21 cellular contexts compared by ENCODE assay signal in genomic region chr2:180449171-180449570, GRCh38.
"Had no signal": no experiment of that assay in that cellular context is flagged by ENCODE, and none has a peak within 500 bp of the region (broad histone marks: within the 10 kb centered on the region; RNA-seq: fewer than 3 reads in every experiment).

No MANE protein-coding gene starts in this region.

- H3K9me3 Mint-ChIP-seq: activated CD4-positive, alpha-beta memory T cell treated with anti-CD3 and anti-CD28 coated beads, Interleukin-2, amount 10 ng/mL, durations not matched to agents 7 days and 5 days; activated naive CD8-positive, alpha-beta T cell treated with anti-CD3 and anti-CD28 coated beads, Interleukin-2, amount 50 U/mL, for 24 hours; activated T-cell treated with anti-CD3 and anti-CD28 coated beads, Interleukin-2, amount 50 U/mL, for 72 hours; mesothelial cell of epicardium; stimulated activated naive CD8-positive, alpha-beta T cell treated with anti-CD3 and anti-CD28 coated beads, Interleukin-15, Interleukin-2, amounts not matched to agents 100 ng/mL and 50 ng/mL, for 24 hours had no signal

- H3K27me3 Mint-ChIP-seq: activated B cell treated with CpG ODN at 0.5 μM for 24 hours; activated CD4-positive, alpha-beta memory T cell treated with anti-CD3 and anti-CD28 coated beads, Interleukin-2, amount 10 ng/mL, durations not matched to agents 7 days and 5 days; activated CD4-positive, alpha-beta T cell treated with anti-CD3 and anti-CD28 coated beads for 36 hours; activated naive CD8-positive, alpha-beta T cell treated with anti-CD3 and anti-CD28 coated beads, Interleukin-2, amount 50 U/mL, for 24 hours; effector memory CD8-positive, alpha-beta T cell; stimulated activated naive CD8-positive, alpha-beta T cell treated with anti-CD3 and anti-CD28 coated beads, Interleukin-15, Interleukin-2, amounts not matched to agents 100 ng/mL and 50 ng/mL, for 24 hours had no signal

- ATAC-seq: activated CD4-positive, alpha-beta T cell treated with anti-CD3 and anti-CD28 coated beads for 36 hours; activated naive CD8-positive, alpha-beta T cell treated with anti-CD3 and anti-CD28 coated beads, Interleukin-2, amount 50 U/mL, for 24 hours; activated T-cell treated with anti-CD3 and anti-CD28 coated beads, Interleukin-2, amount 50 U/mL, for 72 hours; effector memory CD8-positive, alpha-beta T cell; foreskin keratinocyte; left ventricle myocardium superior; natural killer cell had no signal

- DNase-seq: activated B cell treated with CpG ODN at 0.5 μM for 24 hours; activated CD4-positive, alpha-beta memory T cell treated with anti-CD3 and anti-CD28 coated beads, Interleukin-2, amount 10 ng/mL, durations not matched to agents 7 days and 5 days; activated CD4-positive, alpha-beta T cell treated with anti-CD3 and anti-CD28 coated beads for 36 hours; activated effector memory CD4-positive, alpha-beta T cell treated with Interleukin-2 at 50 U/mL for 16 hours; activated naive CD4-positive, alpha-beta T cell treated with anti-CD3 and anti-CD28 coated beads, Interleukin-2, amount 50 U/mL, for 16 hours; activated naive CD8-positive, alpha-beta T cell treated with anti-CD3 and anti-CD28 coated beads, Interleukin-2, amount 50 U/mL, for 24 hours; activated T-cell treated with anti-CD3 and anti-CD28 coated beads, Interleukin-2, amount 50 U/mL, for 72 hours; anterior cingulate cortex; brain microvascular endothelial cell; effector memory CD8-positive, alpha-beta T cell; foreskin keratinocyte; immature natural killer cell; left ventricle myocardium superior; mammary epithelial cell; natural killer cell; stimulated activated CD4-positive, alpha-beta T cell treated with anti-CD3 and anti-CD28 coated beads, Interleukin-12 subunit alpha, Interleukin-12 subunit beta, amount 100 ng/mL, for 4 hours; T-helper 1 cell; T-helper 9 cell; tibial artery had no signal

- H3K4me3 Mint-ChIP-seq: activated B cell treated with CpG ODN at 0.5 μM for 24 hours; activated CD4-positive, alpha-beta memory T cell treated with anti-CD3 and anti-CD28 coated beads, Interleukin-2, amount 10 ng/mL, durations not matched to agents 7 days and 5 days; activated CD4-positive, alpha-beta T cell treated with anti-CD3 and anti-CD28 coated beads for 36 hours; activated naive CD8-positive, alpha-beta T cell treated with anti-CD3 and anti-CD28 coated beads, Interleukin-2, amount 50 U/mL, for 24 hours; activated T-cell treated with anti-CD3 and anti-CD28 coated beads, Interleukin-2, amount 50 U/mL, for 72 hours; effector memory CD8-positive, alpha-beta T cell; immature natural killer cell; mesothelial cell of epicardium; natural killer cell; stimulated activated naive CD8-positive, alpha-beta T cell treated with anti-CD3 and anti-CD28 coated beads, Interleukin-15, Interleukin-2, amounts not matched to agents 100 ng/mL and 50 ng/mL, for 24 hours had no signal

- H3K27ac Mint-ChIP-seq: activated B cell treated with CpG ODN at 0.5 μM for 24 hours; activated CD4-positive, alpha-beta memory T cell treated with anti-CD3 and anti-CD28 coated beads, Interleukin-2, amount 10 ng/mL, durations not matched to agents 7 days and 5 days; activated CD4-positive, alpha-beta T cell treated with anti-CD3 and anti-CD28 coated beads for 36 hours; activated naive CD8-positive, alpha-beta T cell treated with anti-CD3 and anti-CD28 coated beads, Interleukin-2, amount 50 U/mL, for 24 hours; activated T-cell treated with anti-CD3 and anti-CD28 coated beads, Interleukin-2, amount 50 U/mL, for 72 hours; effector memory CD8-positive, alpha-beta T cell; immature natural killer cell; mesothelial cell of epicardium; natural killer cell; stimulated activated naive CD8-positive, alpha-beta T cell treated with anti-CD3 and anti-CD28 coated beads, Interleukin-15, Interleukin-2, amounts not matched to agents 100 ng/mL and 50 ng/mL, for 24 hours had no signal

- H3K36me3 Mint-ChIP-seq: immature natural killer cell, mesothelial cell of epicardium, natural killer cell had no signal

- H3K4me1 Mint-ChIP-seq: activated B cell treated with CpG ODN at 0.5 μM for 24 hours; activated CD4-positive, alpha-beta memory T cell treated with anti-CD3 and anti-CD28 coated beads, Interleukin-2, amount 10 ng/mL, durations not matched to agents 7 days and 5 days; activated CD4-positive, alpha-beta T cell treated with anti-CD3 and anti-CD28 coated beads for 36 hours; activated naive CD8-positive, alpha-beta T cell treated with anti-CD3 and anti-CD28 coated beads, Interleukin-2, amount 50 U/mL, for 24 hours; immature natural killer cell; natural killer cell had no signal
